ENCODE assay signal across 1 cellular context in the genomic region with DNA sequence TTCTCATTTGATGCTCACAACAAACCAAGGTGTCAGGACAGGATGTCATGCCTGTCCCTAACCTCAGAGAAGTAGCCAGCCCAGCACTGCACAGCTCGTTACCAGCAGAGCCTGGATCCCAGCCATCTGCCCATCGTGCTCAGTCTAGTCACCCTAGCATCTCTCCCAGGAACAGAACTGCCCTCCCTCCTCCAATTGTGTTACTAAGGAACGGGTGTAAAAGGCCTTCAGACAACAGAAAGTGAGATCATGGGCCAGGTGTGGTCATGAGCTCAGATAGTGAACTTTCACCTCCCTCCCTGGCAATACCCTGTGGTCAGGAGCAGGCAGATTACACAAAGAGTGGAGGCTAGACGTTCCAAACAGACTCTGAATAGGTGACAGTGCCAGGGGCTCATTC.
TF ChIP-seq lines count a peak whose summit lies in the region.

No MANE protein-coding gene starts in this region.

TF ChIP-seq in HepG2, 621 proteins besides CTCF, POLR2A, EP300 and RAD21 (continued from another document and continues in another):
- TF ChIP-seq POLR2G (IDR thresholded peaks at IDR 0.05; ENCODE audit: low read depth, low read length) (no peak), MAFF (IDR thresholded peaks at IDR 0.05; ENCODE audit: low read depth, low read length) (no peak), ZNF264 (CRISPR knock-in tag; IDR thresholded peaks at IDR 0.05) (no peak), MED13 (CRISPR knock-in tag; IDR thresholded peaks at IDR 0.05) (no peak), ZNF34 (CRISPR knock-in tag; IDR thresholded peaks at IDR 0.05; ENCODE audit: borderline replicate concordance) (no peak), NFYC (CRISPR knock-in tag; IDR thresholded peaks at IDR 0.05) (no peak), ZFP36L1 (CRISPR knock-in tag; IDR thresholded peaks at IDR 0.05) (no peak), AKAP8 (CRISPR knock-in tag; IDR thresholded peaks at IDR 0.05) (no peak), YY1 (IDR thresholded peaks at IDR 0.05; ENCODE audit: insufficient read depth, insufficient replicate concordance, low read depth, low read length) (no peak), ZNF672 (CRISPR knock-in tag; IDR thresholded peaks at IDR 0.05) (no peak), NONO (IDR thresholded peaks at IDR 0.05) (no peak), NONO (CRISPR knock-in tag; conservative IDR thresholded peaks at IDR 0.05) (no peak), HIVEP1 (CRISPR knock-in tag; IDR thresholded peaks at IDR 0.05) (no peak), TCF7L2 (IDR thresholded peaks at IDR 0.05; ENCODE audit: low read depth, low read length) (no peak), PAF1 (CRISPR knock-in tag; IDR thresholded peaks at IDR 0.05) (no peak), ETV6 (CRISPR knock-in tag; conservative IDR thresholded peaks at IDR 0.05) (no peak), ZNF333 (CRISPR knock-in tag; IDR thresholded peaks at IDR 0.05; ENCODE audit: borderline replicate concordance) (no peak), ZNF180 (CRISPR knock-in tag; IDR thresholded peaks at IDR 0.05; ENCODE audit: borderline replicate concordance, low read depth) (no peak), ZFP90 (CRISPR knock-in tag; IDR thresholded peaks at IDR 0.05; ENCODE audit: borderline replicate concordance) (no peak), KDM1A (CRISPR knock-in tag; IDR thresholded peaks at IDR 0.05) (no peak), BHLHE40 (IDR thresholded peaks at IDR 0.05; ENCODE audit: low read length) (no peak), RXRB (CRISPR knock-in tag; IDR thresholded peaks at IDR 0.05; ENCODE audit: borderline replicate concordance) (peak; percentile 57; the same call in 1 of the 2 replicates), HMG20A (CRISPR knock-in tag; IDR thresholded peaks at IDR 0.05; ENCODE audit: borderline replicate concordance) (peak; percentile 24; the same call in 1 of the 2 replicates), CBX2 (IDR thresholded peaks at IDR 0.05; ENCODE audit: low read depth, low read length) (no peak), CBX2 (CRISPR knock-in tag; IDR thresholded peaks at IDR 0.05; ENCODE audit: low read depth) (no peak), CEBPG (CRISPR knock-in tag; IDR thresholded peaks at IDR 0.05) (no peak), SMC3 (IDR thresholded peaks at IDR 0.05; ENCODE audit: low read length) (0 out of 2 replicates have a peak, but pooled peaks have one; percentile 3), GATAD2A (CRISPR knock-in tag; IDR thresholded peaks at IDR 0.05) (0 out of 2 replicates have a peak, but pooled peaks have one; percentile 27), NFRKB (IDR thresholded peaks at IDR 0.05) (no peak), FOSL2 (CRISPR knock-in tag; IDR thresholded peaks at IDR 0.05) (peak; percentile 31; the same call in 1 of the 2 replicates), ZBTB21 (CRISPR knock-in tag; IDR thresholded peaks at IDR 0.05) (peak; percentile 90), ZNF790 (CRISPR knock-in tag; IDR thresholded peaks at IDR 0.05; ENCODE audit: borderline replicate concordance) (no peak), KDM4B (CRISPR knock-in tag; IDR thresholded peaks at IDR 0.05) (no peak)
- TF ChIP-seq, protein P1, sequence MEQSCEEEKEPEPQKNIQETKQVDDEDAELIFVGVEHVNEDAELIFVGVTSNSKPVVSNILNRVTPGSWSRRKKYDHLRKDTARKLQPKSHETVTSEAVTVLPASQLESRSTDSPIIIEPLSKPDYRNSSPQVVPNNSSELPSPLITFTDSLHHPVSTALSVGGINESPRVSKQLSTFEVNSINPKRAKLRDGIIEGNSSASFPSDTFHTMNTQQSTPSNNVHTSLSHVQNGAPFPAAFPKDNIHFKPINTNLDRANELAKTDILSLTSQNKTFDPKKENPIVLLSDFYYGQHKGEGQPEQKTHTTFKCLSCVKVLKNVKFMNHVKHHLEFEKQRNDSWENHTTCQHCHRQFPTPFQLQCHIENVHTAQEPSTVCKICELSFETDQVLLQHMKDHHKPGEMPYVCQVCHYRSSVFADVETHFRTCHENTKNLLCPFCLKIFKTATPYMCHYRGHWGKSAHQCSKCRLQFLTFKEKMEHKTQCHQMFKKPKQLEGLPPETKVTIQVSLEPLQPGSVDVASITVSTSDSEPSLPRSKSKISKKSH (CRISPR knock-in tag; IDR thresholded peaks at IDR 0.05; ENCODE audit: borderline replicate concordance) = no peak
- TF ChIP-seq, protein P2, sequence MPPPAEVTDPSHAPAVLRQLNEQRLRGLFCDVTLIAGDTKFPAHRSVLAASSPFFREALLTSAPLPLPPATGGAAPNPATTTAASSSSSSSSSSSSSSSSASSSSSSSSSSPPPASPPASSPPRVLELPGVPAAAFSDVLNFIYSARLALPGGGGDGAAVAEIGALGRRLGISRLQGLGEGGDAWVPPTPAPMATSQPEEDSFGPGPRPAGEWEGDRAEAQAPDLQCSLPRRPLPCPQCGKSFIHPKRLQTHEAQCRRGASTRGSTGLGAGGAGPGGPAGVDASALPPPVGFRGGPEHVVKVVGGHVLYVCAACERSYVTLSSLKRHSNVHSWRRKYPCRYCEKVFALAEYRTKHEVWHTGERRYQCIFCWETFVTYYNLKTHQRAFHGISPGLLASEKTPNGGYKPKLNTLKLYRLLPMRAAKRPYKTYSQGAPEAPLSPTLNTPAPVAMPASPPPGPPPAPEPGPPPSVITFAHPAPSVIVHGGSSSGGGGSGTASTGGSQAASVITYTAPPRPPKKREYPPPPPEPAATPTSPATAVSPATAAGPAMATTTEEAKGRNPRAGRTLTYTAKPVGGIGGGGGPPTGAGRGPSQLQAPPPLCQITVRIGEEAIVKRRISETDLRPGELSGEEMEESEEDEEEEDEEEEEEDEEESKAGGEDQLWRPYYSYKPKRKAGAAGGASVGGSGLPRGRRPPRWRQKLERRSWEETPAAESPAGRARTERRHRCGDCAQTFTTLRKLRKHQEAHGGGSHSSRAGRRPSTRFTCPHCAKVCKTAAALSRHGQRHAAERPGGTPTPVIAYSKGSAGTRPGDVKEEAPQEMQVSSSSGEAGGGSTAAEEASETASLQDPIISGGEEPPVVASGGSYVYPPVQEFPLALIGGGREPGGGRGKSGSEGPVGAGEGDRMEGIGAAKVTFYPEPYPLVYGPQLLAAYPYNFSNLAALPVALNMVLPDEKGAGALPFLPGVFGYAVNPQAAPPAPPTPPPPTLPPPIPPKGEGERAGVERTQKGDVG (CRISPR knock-in tag; IDR thresholded peaks at IDR 0.05; ENCODE audit: borderline replicate concordance) = no peak
- TF ChIP-seq, protein P3, sequence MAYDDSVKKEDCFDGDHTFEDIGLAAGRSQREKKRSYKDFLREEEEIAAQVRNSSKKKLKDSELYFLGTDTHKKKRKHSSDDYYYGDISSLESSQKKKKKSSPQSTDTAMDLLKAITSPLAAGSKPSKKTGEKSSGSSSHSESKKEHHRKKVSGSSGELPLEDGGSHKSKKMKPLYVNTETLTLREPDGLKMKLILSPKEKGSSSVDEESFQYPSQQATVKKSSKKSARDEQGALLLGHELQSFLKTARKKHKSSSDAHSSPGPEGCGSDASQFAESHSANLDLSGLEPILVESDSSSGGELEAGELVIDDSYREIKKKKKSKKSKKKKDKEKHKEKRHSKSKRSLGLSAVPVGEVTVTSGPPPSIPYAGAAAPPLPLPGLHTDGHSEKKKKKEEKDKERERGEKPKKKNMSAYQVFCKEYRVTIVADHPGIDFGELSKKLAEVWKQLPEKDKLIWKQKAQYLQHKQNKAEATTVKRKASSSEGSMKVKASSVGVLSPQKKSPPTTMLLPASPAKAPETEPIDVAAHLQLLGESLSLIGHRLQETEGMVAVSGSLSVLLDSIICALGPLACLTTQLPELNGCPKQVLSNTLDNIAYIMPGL (CRISPR knock-in tag; IDR thresholded peaks at IDR 0.05; ENCODE audit: borderline replicate concordance in 1 of 2, low read depth in 1 of 2) = no peak
- TF ChIP-seq, protein P4, sequence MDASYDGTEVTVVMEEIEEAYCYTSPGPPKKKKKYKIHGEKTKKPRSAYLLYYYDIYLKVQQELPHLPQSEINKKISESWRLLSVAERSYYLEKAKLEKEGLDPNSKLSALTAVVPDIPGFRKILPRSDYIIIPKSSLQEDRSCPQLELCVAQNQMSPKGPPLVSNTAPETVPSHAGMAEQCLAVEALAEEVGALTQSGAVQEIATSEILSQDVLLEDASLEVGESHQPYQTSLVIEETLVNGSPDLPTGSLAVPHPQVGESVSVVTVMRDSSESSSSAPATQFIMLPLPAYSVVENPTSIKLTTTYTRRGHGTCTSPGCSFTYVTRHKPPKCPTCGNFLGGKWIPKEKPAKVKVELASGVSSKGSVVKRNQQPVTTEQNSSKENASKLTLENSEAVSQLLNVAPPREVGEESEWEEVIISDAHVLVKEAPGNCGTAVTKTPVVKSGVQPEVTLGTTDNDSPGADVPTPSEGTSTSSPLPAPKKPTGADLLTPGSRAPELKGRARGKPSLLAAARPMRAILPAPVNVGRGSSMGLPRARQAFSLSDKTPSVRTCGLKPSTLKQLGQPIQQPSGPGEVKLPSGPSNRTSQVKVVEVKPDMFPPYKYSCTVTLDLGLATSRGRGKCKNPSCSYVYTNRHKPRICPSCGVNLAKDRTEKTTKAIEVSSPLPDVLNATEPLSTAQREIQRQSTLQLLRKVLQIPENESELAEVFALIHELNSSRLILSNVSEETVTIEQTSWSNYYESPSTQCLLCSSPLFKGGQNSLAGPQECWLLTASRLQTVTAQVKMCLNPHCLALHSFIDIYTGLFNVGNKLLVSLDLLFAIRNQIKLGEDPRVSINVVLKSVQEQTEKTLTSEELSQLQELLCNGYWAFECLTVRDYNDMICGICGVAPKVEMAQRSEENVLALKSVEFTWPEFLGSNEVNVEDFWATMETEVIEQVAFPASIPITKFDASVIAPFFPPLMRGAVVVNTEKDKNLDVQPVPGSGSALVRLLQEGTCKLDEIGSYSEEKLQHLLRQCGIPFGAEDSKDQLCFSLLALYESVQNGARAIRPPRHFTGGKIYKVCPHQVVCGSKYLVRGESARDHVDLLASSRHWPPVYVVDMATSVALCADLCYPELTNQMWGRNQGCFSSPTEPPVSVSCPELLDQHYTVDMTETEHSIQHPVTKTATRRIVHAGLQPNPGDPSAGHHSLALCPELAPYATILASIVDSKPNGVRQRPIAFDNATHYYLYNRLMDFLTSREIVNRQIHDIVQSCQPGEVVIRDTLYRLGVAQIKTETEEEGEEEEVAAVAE (CRISPR knock-in tag; IDR thresholded peaks at IDR 0.05; ENCODE audit: borderline replicate concordance) = 0 out of 2 replicates have a peak, but pooled peaks have one; percentile 28
- TF ChIP-seq, protein P5, sequence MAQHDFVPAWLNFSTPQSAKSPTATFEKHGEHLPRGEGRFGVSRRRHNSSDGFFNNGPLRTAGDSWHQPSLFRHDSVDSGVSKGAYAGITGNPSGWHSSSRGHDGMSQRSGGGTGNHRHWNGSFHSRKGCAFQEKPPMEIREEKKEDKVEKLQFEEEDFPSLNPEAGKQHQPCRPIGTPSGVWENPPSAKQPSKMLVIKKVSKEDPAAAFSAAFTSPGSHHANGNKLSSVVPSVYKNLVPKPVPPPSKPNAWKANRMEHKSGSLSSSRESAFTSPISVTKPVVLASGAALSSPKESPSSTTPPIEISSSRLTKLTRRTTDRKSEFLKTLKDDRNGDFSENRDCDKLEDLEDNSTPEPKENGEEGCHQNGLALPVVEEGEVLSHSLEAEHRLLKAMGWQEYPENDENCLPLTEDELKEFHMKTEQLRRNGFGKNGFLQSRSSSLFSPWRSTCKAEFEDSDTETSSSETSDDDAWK (CRISPR knock-in tag; IDR thresholded peaks at IDR 0.05) = no peak
- TF ChIP-seq, protein P6, sequence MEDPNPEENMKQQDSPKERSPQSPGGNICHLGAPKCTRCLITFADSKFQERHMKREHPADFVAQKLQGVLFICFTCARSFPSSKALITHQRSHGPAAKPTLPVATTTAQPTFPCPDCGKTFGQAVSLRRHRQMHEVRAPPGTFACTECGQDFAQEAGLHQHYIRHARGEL (CRISPR knock-in tag; IDR thresholded peaks at IDR 0.05) = no peak
- TF ChIP-seq, protein P7, sequence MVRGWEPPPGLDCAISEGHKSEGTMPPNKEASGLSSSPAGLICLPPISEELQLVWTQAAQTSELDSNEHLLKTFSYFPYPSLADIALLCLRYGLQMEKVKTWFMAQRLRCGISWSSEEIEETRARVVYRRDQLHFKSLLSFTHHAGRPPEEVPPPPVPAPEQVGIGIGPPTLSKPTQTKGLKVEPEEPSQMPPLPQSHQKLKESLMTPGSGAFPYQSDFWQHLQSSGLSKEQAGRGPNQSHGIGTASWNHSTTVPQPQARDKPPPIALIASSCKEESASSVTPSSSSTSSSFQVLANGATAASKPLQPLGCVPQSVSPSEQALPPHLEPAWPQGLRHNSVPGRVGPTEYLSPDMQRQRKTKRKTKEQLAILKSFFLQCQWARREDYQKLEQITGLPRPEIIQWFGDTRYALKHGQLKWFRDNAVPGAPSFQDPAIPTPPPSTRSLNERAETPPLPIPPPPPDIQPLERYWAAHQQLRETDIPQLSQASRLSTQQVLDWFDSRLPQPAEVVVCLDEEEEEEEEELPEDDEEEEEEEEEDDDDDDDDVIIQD (CRISPR knock-in tag; IDR thresholded peaks at IDR 0.05; ENCODE audit: low read depth) = no peak
- TF ChIP-seq, protein P8, sequence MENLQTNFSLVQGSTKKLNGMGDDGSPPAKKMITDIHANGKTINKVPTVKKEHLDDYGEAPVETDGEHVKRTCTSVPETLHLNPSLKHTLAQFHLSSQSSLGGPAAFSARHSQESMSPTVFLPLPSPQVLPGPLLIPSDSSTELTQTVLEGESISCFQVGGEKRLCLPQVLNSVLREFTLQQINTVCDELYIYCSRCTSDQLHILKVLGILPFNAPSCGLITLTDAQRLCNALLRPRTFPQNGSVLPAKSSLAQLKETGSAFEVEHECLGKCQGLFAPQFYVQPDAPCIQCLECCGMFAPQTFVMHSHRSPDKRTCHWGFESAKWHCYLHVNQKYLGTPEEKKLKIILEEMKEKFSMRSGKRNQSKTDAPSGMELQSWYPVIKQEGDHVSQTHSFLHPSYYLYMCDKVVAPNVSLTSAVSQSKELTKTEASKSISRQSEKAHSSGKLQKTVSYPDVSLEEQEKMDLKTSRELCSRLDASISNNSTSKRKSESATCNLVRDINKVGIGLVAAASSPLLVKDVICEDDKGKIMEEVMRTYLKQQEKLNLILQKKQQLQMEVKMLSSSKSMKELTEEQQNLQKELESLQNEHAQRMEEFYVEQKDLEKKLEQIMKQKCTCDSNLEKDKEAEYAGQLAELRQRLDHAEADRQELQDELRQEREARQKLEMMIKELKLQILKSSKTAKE (CRISPR knock-in tag; IDR thresholded peaks at IDR 0.05; ENCODE audit: borderline replicate concordance) = no peak
